In genomic region chr1:217747156-217747769, GRCh38 we compare ENCODE assay signal across 1 cellular context.
TF ChIP-seq lines count a peak whose summit lies in the region.

No MANE protein-coding gene starts in this region.

TF ChIP-seq in H1, 55 proteins besides CTCF, POLR2A, EP300 and RAD21 (continued from another document):
- TF ChIP-seq, protein P1, sequence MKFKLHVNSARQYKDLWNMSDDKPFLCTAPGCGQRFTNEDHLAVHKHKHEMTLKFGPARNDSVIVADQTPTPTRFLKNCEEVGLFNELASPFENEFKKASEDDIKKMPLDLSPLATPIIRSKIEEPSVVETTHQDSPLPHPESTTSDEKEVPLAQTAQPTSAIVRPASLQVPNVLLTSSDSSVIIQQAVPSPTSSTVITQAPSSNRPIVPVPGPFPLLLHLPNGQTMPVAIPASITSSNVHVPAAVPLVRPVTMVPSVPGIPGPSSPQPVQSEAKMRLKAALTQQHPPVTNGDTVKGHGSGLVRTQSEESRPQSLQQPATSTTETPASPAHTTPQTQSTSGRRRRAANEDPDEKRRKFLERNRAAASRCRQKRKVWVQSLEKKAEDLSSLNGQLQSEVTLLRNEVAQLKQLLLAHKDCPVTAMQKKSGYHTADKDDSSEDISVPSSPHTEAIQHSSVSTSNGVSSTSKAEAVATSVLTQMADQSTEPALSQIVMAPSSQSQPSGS (IDR thresholded peaks at IDR 0.05; ENCODE audit: low read length) = no peak
- TF ChIP-seq TBP (IDR thresholded peaks at IDR 0.05; ENCODE audit: low read depth, low read length) (no peak), POU5F1 (IDR thresholded peaks at IDR 0.05; ENCODE audit: low read depth, low read length) (no peak), KDM4A (IDR thresholded peaks at IDR 0.05; ENCODE audit: low read depth, low read length, severe bottlenecking) (no peak), SAP30 (IDR thresholded peaks at IDR 0.05; ENCODE audit: insufficient read depth, insufficient replicate concordance, low read length) (no peak), SIX5 (IDR thresholded peaks at IDR 0.05; ENCODE audit: low read depth, low read length) (no peak), CTBP2 (IDR thresholded peaks at IDR 0.05; ENCODE audit: borderline replicate concordance, insufficient read depth, insufficient read length, low read length) (no peak)
- TF ChIP-seq, protein P2, sequence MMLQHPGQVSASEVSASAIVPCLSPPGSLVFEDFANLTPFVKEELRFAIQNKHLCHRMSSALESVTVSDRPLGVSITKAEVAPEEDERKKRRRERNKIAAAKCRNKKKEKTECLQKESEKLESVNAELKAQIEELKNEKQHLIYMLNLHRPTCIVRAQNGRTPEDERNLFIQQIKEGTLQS (IDR thresholded peaks at IDR 0.05; ENCODE audit: insufficient read depth, low read depth, low read length) = no peak
